In the genomic region with DNA sequence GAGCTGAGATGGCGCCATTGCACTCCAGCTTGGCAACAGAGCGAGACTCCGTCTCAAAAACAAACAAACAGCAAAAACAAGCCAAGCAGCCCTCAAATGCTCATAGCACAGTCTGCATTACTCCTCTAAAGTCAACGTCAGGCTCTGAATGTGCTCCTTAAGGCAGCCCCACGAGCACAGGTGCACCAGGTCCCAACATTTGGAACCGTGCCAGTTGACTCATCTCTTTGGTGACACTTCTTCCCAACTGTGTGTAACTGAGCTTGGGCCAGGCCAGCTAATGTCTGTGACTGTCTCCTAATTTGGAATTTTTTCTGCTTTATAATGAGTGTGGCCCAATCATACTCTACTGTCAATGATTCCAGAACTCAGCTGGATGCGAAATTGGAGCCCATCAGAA, we compare ENCODE assay signal across 1 cellular context.
TF ChIP-seq lines count a peak whose summit lies in the region.

No MANE protein-coding gene starts in this region.

TF ChIP-seq in HepG2, 621 proteins besides CTCF, POLR2A, EP300 and RAD21 (continued from another document):
- TF ChIP-seq TRIM22 (IDR thresholded peaks at IDR 0.05) (no peak), BRD4 (CRISPR knock-in tag; IDR thresholded peaks at IDR 0.05) (no peak), CENPT (CRISPR knock-in tag; IDR thresholded peaks at IDR 0.05; ENCODE audit: low read depth) (no peak), ZNF12 (CRISPR knock-in tag; IDR thresholded peaks at IDR 0.05) (no peak)
TF ChIP-seq in HepG2: peak in this region for 0.
